ENCODE assay signal across 11 cellular contexts in the genomic region with DNA sequence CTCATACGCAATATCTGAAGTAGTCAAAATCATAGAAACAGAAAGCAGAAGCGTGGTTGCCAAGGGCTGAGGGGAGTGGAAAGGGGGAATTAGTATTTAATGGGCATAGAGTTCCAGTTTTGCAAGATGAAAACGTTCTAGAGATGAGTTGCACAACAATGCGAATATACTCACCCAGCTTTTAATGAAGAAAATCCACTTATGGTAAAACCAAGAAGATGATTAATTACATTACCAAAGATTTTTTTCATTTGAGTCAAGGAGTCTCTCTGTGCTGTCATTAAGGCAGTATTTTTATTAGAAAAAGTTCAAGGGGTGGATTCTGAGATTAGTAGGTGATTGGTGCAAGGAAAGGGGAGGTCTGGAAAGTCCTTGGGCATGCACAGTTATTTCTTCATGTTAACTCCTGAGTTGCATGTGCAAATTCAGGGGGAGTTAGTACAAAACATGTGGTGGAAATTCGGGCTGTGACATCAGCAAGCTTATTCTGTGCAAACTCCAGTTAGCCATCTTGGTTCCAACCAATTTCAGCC. TPM values are rescaled to one million over a fixed set of nuclear protein-coding genes. Genes with fewer than 3 reads are reported as not detected.
DNase-seq lines count a peak whose midpoint lies in the region; ATAC-seq, FAIRE-seq and TF ChIP-seq lines count a peak whose summit lies in the region.
"Had no signal": no experiment of that assay in that cellular context is flagged by ENCODE, and none has a peak within 500 bp of the region (broad histone marks: within the 10 kb centered on the region; RNA-seq: fewer than 3 reads in every experiment).

No MANE protein-coding gene starts in this region.

- no peak overlapping the region for H3K4me3 Mint-ChIP-seq in activated T-helper 1 cell treated with anti-CD3 and anti-CD28 coated beads, Interleukin-12 subunit alpha, Interleukin-12 subunit beta, Interleukin-2, Interleukin-4 antibody, amounts not matched to agents 30 ng/mL and 10 ng/mL and 1 ng/mL, durations not matched to agents 14 hours and 24 hours and 36 hours

- ATAC-seq in GM19438 (IDR thresholded peaks at IDR 0.05; ENCODE audit: low read depth, unreplicated experiment): peak; percentile 33
- peak; percentile 51 for ATAC-seq in HG03196 (IDR thresholded peaks at IDR 0.05; ENCODE audit: unreplicated experiment)
- ATAC-seq in HG03521 (IDR thresholded peaks at IDR 0.05; ENCODE audit: unreplicated experiment): no peak
- ATAC-seq in HG03025 (IDR thresholded peaks at IDR 0.05; ENCODE audit: low FRiP score, unreplicated experiment): no peak
- ATAC-seq: PC-3 had no signal

- no peak overlapping the region for H3K4me3 ChIP-seq in SJCRH30

- peak overlapping the region; percentile 5 for H3K27ac Mint-ChIP-seq in activated T-helper 1 cell treated with anti-CD3 and anti-CD28 coated beads, Interleukin-12 subunit alpha, Interleukin-12 subunit beta, Interleukin-2, Interleukin-4 antibody, amounts not matched to agents 30 ng/mL and 10 ng/mL and 1 ng/mL, durations not matched to agents 14 hours and 24 hours and 36 hours

- no peaks in the 10 kb centered on the region for H3K36me3 ChIP-seq in SJCRH30

- H3K9me3 Mint-ChIP-seq in activated T-helper 1 cell treated with anti-CD3 and anti-CD28 coated beads, Interleukin-12 subunit alpha, Interleukin-12 subunit beta, Interleukin-2, Interleukin-4 antibody, amounts not matched to agents 30 ng/mL and 10 ng/mL and 1 ng/mL, durations not matched to agents 14 hours and 24 hours and 36 hours: peaks cover 5% of the 10 kb centered on the region

- H3K4me1 Mint-ChIP-seq in activated T-helper 1 cell treated with anti-CD3 and anti-CD28 coated beads, Interleukin-12 subunit alpha, Interleukin-12 subunit beta, Interleukin-2, Interleukin-4 antibody, amounts not matched to agents 30 ng/mL and 10 ng/mL and 1 ng/mL, durations not matched to agents 14 hours and 24 hours and 36 hours (ENCODE audit: low read depth): no peaks in the 10 kb centered on the region

- H3K27me3 ChIP-seq in SJCRH30: no peaks in the 10 kb centered on the region; the same call in 1 of the 2 replicates

- DNase-seq in GM12891 (ENCODE audit: insufficient read length, low spot score): no peak
- no peak for DNase-seq in activated T-helper 1 cell treated with anti-CD3 and anti-CD28 coated beads, Interleukin-12 subunit alpha, Interleukin-12 subunit beta, Interleukin-2, Interleukin-4 antibody, amounts not matched to agents 30 ng/mL and 10 ng/mL and 1 ng/mL, durations not matched to agents 14 hours and 24 hours and 36 hours (ENCODE audit: low spot score)
- DNase-seq in SJCRH30: no peak
- DNase-seq in LoVo (ENCODE audit: low spot score): no peak
- DNase-seq: PC-3 had no signal

- TF ChIP-seq POLR2A in GM12891 (IDR thresholded peaks at IDR 0.05; ENCODE audit: low read depth, low read length): no peak

- no peaks in the 10 kb centered on the region for H3K36me3 Mint-ChIP-seq in activated T-helper 1 cell treated with anti-CD3 and anti-CD28 coated beads, Interleukin-12 subunit alpha, Interleukin-12 subunit beta, Interleukin-2, Interleukin-4 antibody, amounts not matched to agents 30 ng/mL and 10 ng/mL and 1 ng/mL, durations not matched to agents 14 hours and 24 hours and 36 hours (ENCODE audit: low read depth)

- no peak overlapping the region for H3K27ac ChIP-seq in SJCRH30

- no peaks in the 10 kb centered on the region for H3K9me3 ChIP-seq in SJCRH30 (replicated peaks)

- H3K27me3 Mint-ChIP-seq in activated T-helper 1 cell treated with anti-CD3 and anti-CD28 coated beads, Interleukin-12 subunit alpha, Interleukin-12 subunit beta, Interleukin-2, Interleukin-4 antibody, amounts not matched to agents 30 ng/mL and 10 ng/mL and 1 ng/mL, durations not matched to agents 14 hours and 24 hours and 36 hours (ENCODE audit: insufficient read depth): no peaks in the 10 kb centered on the region

- H3K4me1 ChIP-seq in SJCRH30: no peaks in the 10 kb centered on the region

- FAIRE-seq in GM12891 (lab: Jason Lieb, UNC): peak; percentile 84

- intact Hi-C loops in activated T-helper 1 cell treated with anti-CD3 and anti-CD28 coated beads, Interleukin-12 subunit alpha, Interleukin-12 subunit beta, Interleukin-2, Interleukin-4 antibody, amounts not matched to agents 30 ng/mL and 10 ng/mL and 1 ng/mL, durations not matched to agents 14 hours and 24 hours and 36 hours (cut with micrococcal nuclease): no loop called here

TF ChIP-seq in GM12891, 5 proteins besides CTCF, POLR2A, EP300 and RAD21:
- TF ChIP-seq POU2F2 (IDR thresholded peaks at IDR 0.05; ENCODE audit: low read depth, low read length) (no peak), TAF1 (IDR thresholded peaks at IDR 0.05; ENCODE audit: low read depth, low read length) (peak; percentile 36; the same call in 1 of the 2 replicates), SPI1 (IDR thresholded peaks at IDR 0.05; ENCODE audit: low read depth, low read length) (peak; percentile 57)

RNA-seq across cellular contexts. Expression of gene CBY2, which starts 6.9 kb away (rescaled TPM):
- not detected for polyA plus RNA-seq in GM12891 (2012; ENCODE audit: low read depth, missing spikeins)
- total RNA-seq in activated T-helper 1 cell treated with anti-CD3 and anti-CD28 coated beads, Interleukin-12 subunit alpha, Interleukin-12 subunit beta, Interleukin-2, Interleukin-4 antibody, amounts not matched to agents 30 ng/mL and 10 ng/mL and 1 ng/mL, durations not matched to agents 14 hours and 24 hours and 36 hours: not detected in 2 replicates
- not detected in 2 replicates for total RNA-seq in SJCRH30 (2014; rRNA removed; shearing (Covaris generic))
- total RNA-seq: fibroblast of lung, mucosa of gallbladder, PC-3 had no signal
- polyA plus RNA-seq: fibroblast of lung had no signal

Comparison
In these comparisons a context has a peak if more than half of its experiments do, and no peak if none do; other contexts are left out.
1. ATAC-seq: peak in GM19438 (single experiment) and HG03196 (single experiment); none in HG03521 (single experiment) and HG03025 (single experiment).